Comparison of ENCODE assay signal across 22 cellular contexts in genomic region chr3:9681011-9681722, GRCh38. TPM values are rescaled to one million over a fixed set of nuclear protein-coding genes. Genes with fewer than 3 reads are reported as not detected.
DNase-seq lines count a peak whose midpoint lies in the region; ATAC-seq and TF ChIP-seq lines count a peak whose summit lies in the region.
"Had no signal": no experiment of that assay in that cellular context is flagged by ENCODE, and none has a peak within 500 bp of the region (broad histone marks: within the 10 kb centered on the region; RNA-seq: fewer than 3 reads in every experiment).

No MANE protein-coding gene starts in this region.

- WGBS in heart right ventricle, 2 donors, result 93% methylated on average over 7 of the region's 7 CpGs
- WGBS in body of pancreas, 2 donors, result 65 to 73% methylated on average over 7 of the region's 7 CpGs
- 96% methylated on average over 7 of the region's 7 CpGs for WGBS in esophagus muscularis mucosa

- no peaks in the 10 kb centered on the region for H3K27me3 Mint-ChIP-seq in T-helper 17 cell
- H3K27me3 Mint-ChIP-seq: CD4-positive, alpha-beta memory T cell; IgD-negative memory B cell had no signal

- H3K9me3 ChIP-seq in left ventricle myocardium inferior (replicated peaks) (no peaks in the 10 kb centered on the region), heart right ventricle (no peaks in the 10 kb centered on the region), T-helper 17 cell (ENCODE audit: control insufficient read depth, low read length, poor library complexity, severe bottlenecking) (no peaks in the 10 kb centered on the region), body of pancreas (no peaks in the 10 kb centered on the region), esophagus muscularis mucosa (no peaks in the 10 kb centered on the region)
- H3K9me3 ChIP-seq: BLaER1 had no signal

- H3K36me3 Mint-ChIP-seq in T-helper 17 cell (ENCODE audit: low read depth), result peaks cover 21% of the 10 kb centered on the region

- ATAC-seq in heart right ventricle, result no peak
- no peak for ATAC-seq in T-helper 17 cell
- no peak for ATAC-seq in body of pancreas
- ATAC-seq in HG03025 (IDR thresholded peaks at IDR 0.05; ENCODE audit: low FRiP score, unreplicated experiment), result no peak
- ATAC-seq in HG02885 (IDR thresholded peaks at IDR 0.05; ENCODE audit: poor library complexity, unreplicated experiment), result no peak
- ATAC-seq: HCT116 had no signal

- peak overlapping the region; percentile 41 for H3K4me3 Mint-ChIP-seq in T-helper 17 cell
- H3K4me3 Mint-ChIP-seq: CD14-positive monocyte; CD4-positive, alpha-beta memory T cell had no signal

- peaks cover 6% of the 10 kb centered on the region for H3K4me1 Mint-ChIP-seq in T-helper 17 cell
- H3K4me1 Mint-ChIP-seq: CD14-positive monocyte; CD4-positive, alpha-beta memory T cell had no signal

- no peak overlapping the region for H3K27ac Mint-ChIP-seq in T-helper 17 cell

- DNase-seq in left ventricle myocardium inferior (no peak), heart right ventricle (no peak), T-helper 17 cell (no peak), body of pancreas (no peak), esophagus muscularis mucosa (ENCODE audit: extremely low spot score) (no peak)
- DNase-seq: 8988T; CD4-positive, alpha-beta memory T cell; DMS153; DMS79; GDM1; GOT3; H7 had no signal

- peaks cover 100% of the 10 kb centered on the region for H3K36me3 ChIP-seq in left ventricle myocardium inferior
- peaks cover 6 to 100% (median 97%) of the 10 kb centered on the region in 9 donors for H3K36me3 ChIP-seq in heart right ventricle
- H3K36me3 ChIP-seq in body of pancreas (replicated peaks in 1 of 2; ENCODE audit: insufficient read depth in 1 of 2, low read depth in 2 of 2), result peaks cover 9 to 56% of the 10 kb centered on the region in 2 donors
- peaks cover 92 to 100% (median 100%) of the 10 kb centered on the region in 4 donors for H3K36me3 ChIP-seq in esophagus muscularis mucosa

- H3K4me3 ChIP-seq in left ventricle myocardium inferior (no peak overlapping the region), heart right ventricle (no peak overlapping the region), body of pancreas (no peak overlapping the region), esophagus muscularis mucosa (no peak overlapping the region)
- H3K4me3 ChIP-seq: BLaER1 had no signal

- H3K4me1 ChIP-seq in left ventricle myocardium inferior (peaks cover 62% of the 10 kb centered on the region), heart right ventricle (peaks cover 0 to 34% (median 10%) of the 10 kb centered on the region in 9 donors), body of pancreas (peaks cover 13% of the 10 kb centered on the region), esophagus muscularis mucosa (peaks cover 0 to 20% (median 0%) of the 10 kb centered on the region in 4 donors)
- H3K4me1 ChIP-seq: BLaER1 had no signal

- H3K27ac ChIP-seq in left ventricle myocardium inferior (replicated peaks) (peak overlapping the region; percentile 91), heart right ventricle (peak overlapping the region in 1 of 10 donors; percentile 7), body of pancreas (peak overlapping the region; percentile 6 to 64 (median 42)), layer of hippocampus (ENCODE audit: low read depth, low read length) (peak overlapping the region; percentile 16), esophagus muscularis mucosa (replicated peaks in 1 of 4) (no peak overlapping the region)
- H3K27ac ChIP-seq: BLaER1 had no signal

- H3K27me3 ChIP-seq in left ventricle myocardium inferior (ENCODE audit: low read depth), result no peaks in the 10 kb centered on the region
- H3K27me3 ChIP-seq in heart right ventricle, result no peaks in the 10 kb centered on the region
- no peaks in the 10 kb centered on the region for H3K27me3 ChIP-seq in body of pancreas
- no peaks in the 10 kb centered on the region for H3K27me3 ChIP-seq in layer of hippocampus (ENCODE audit: control insufficient read depth, insufficient read depth, low read length)
- no peaks in the 10 kb centered on the region for H3K27me3 ChIP-seq in esophagus muscularis mucosa
- H3K27me3 ChIP-seq: BLaER1 had no signal

- no peak for TF ChIP-seq EP300 in esophagus muscularis mucosa (IDR thresholded peaks at IDR 0.05)

- intact Hi-C loops in left ventricle myocardium inferior (cut with micrococcal nuclease), result no loop called here
- intact Hi-C loops in heart right ventricle (cut with DNase I), result no loop called here
- intact Hi-C loops in body of pancreas (cut with DNase I), result no loop called here
- intact Hi-C loops in esophagus muscularis mucosa (cut with DNase I), result no loop called here

- TF ChIP-seq POLR2A in body of pancreas (IDR thresholded peaks at IDR 0.05), result no peak
- no peak for TF ChIP-seq POLR2A in esophagus muscularis mucosa (IDR thresholded peaks at IDR 0.05; ENCODE audit: low read depth)

- no peak for TF ChIP-seq CTCF in left ventricle myocardium inferior (IDR thresholded peaks at IDR 0.05; ENCODE audit: borderline replicate concordance)
- TF ChIP-seq CTCF in heart right ventricle (IDR thresholded peaks at IDR 0.05), result no peak
- no peak for TF ChIP-seq CTCF in body of pancreas (IDR thresholded peaks at IDR 0.05)
- no peak for TF ChIP-seq CTCF in esophagus muscularis mucosa (IDR thresholded peaks at IDR 0.05)

RNA-seq across cellular contexts. Expression of gene CPNE9, which starts 22.5 kb away (rescaled TPM):
- 0.16 TPM for total RNA-seq in left ventricle myocardium inferior
- under 1 TPM in 1 of 10 donors, not detected in 9; 0.46 TPM for total RNA-seq in heart right ventricle
- not detected for polyA plus RNA-seq in heart right ventricle
- total RNA-seq in T-helper 17 cell, result not detected
- total RNA-seq in body of pancreas, result not detected
- under 1 TPM in 2 of 4 donors, not detected in 2; 0.33 to 0.42 TPM for total RNA-seq in esophagus muscularis mucosa
- total RNA-seq: A673, Daoy had no signal
- polyA plus RNA-seq: AG04450; CD4-positive, alpha-beta memory T cell; IgD-negative memory B cell had no signal

RNA-seq across cellular contexts. Expression of gene MTMR14, which starts 31.9 kb away (rescaled TPM):
- total RNA-seq in left ventricle myocardium inferior, result 42.3 TPM
- 10 to 100 TPM; 28.9 to 49.6 (median 38.6) TPM for total RNA-seq in heart right ventricle
- polyA plus RNA-seq in heart right ventricle, result 10 to 100 TPM; 24.2 to 48.4 TPM
- total RNA-seq in T-helper 17 cell, result 100 to 1,000 TPM in 1 of 2 donors, 10 to 100 TPM in 1; 79.6 to 102 TPM
- total RNA-seq in body of pancreas, result 10 to 100 TPM; 15.2 to 16.3 TPM
- 10 to 100 TPM; 14.1 to 27.3 (median 21.1) TPM for total RNA-seq in esophagus muscularis mucosa

RNA-seq across cellular contexts. Expression of gene BRPF1, which starts 50.4 kb away (rescaled TPM):
- total RNA-seq in left ventricle myocardium inferior (9.4 TPM), heart right ventricle (10 to 100 TPM in 4 of 10 donors, 1 to 10 TPM in 6; 7.3 to 15.1 (median 9.1) TPM), T-helper 17 cell (10 to 100 TPM; 31.8 to 41.0 TPM), body of pancreas (10 to 100 TPM in 1 of 2 donors, 1 to 10 TPM in 1; 9.6 to 10.9 TPM), esophagus muscularis mucosa (10 to 100 TPM; 16.2 to 23.3 (median 21.1) TPM)
- polyA plus RNA-seq in heart right ventricle, result 1 to 10 TPM; 7.3 to 8.5 TPM

Comparison
In these comparisons a context has a peak if more than half of its experiments do, and no peak if none do; other contexts are left out.
1. H3K27ac ChIP-seq: peak in left ventricle myocardium inferior (single experiment), body of pancreas (4 of 4) and layer of hippocampus (single experiment); none in esophagus muscularis mucosa (0 of 4).